1 cellular context compared by ENCODE assay signal in genomic region chr17:43832168-43832975, GRCh38.
A peak's percentile ranks its signal among the peaks of the same experiment; 100 is the strongest.
TF ChIP-seq lines count a peak whose summit lies in the region.

No MANE protein-coding gene starts in this region.

TF ChIP-seq in K562, 482 proteins besides CTCF, POLR2A, EP300 and RAD21 (continued from another document):
- TF ChIP-seq, protein P1, sequence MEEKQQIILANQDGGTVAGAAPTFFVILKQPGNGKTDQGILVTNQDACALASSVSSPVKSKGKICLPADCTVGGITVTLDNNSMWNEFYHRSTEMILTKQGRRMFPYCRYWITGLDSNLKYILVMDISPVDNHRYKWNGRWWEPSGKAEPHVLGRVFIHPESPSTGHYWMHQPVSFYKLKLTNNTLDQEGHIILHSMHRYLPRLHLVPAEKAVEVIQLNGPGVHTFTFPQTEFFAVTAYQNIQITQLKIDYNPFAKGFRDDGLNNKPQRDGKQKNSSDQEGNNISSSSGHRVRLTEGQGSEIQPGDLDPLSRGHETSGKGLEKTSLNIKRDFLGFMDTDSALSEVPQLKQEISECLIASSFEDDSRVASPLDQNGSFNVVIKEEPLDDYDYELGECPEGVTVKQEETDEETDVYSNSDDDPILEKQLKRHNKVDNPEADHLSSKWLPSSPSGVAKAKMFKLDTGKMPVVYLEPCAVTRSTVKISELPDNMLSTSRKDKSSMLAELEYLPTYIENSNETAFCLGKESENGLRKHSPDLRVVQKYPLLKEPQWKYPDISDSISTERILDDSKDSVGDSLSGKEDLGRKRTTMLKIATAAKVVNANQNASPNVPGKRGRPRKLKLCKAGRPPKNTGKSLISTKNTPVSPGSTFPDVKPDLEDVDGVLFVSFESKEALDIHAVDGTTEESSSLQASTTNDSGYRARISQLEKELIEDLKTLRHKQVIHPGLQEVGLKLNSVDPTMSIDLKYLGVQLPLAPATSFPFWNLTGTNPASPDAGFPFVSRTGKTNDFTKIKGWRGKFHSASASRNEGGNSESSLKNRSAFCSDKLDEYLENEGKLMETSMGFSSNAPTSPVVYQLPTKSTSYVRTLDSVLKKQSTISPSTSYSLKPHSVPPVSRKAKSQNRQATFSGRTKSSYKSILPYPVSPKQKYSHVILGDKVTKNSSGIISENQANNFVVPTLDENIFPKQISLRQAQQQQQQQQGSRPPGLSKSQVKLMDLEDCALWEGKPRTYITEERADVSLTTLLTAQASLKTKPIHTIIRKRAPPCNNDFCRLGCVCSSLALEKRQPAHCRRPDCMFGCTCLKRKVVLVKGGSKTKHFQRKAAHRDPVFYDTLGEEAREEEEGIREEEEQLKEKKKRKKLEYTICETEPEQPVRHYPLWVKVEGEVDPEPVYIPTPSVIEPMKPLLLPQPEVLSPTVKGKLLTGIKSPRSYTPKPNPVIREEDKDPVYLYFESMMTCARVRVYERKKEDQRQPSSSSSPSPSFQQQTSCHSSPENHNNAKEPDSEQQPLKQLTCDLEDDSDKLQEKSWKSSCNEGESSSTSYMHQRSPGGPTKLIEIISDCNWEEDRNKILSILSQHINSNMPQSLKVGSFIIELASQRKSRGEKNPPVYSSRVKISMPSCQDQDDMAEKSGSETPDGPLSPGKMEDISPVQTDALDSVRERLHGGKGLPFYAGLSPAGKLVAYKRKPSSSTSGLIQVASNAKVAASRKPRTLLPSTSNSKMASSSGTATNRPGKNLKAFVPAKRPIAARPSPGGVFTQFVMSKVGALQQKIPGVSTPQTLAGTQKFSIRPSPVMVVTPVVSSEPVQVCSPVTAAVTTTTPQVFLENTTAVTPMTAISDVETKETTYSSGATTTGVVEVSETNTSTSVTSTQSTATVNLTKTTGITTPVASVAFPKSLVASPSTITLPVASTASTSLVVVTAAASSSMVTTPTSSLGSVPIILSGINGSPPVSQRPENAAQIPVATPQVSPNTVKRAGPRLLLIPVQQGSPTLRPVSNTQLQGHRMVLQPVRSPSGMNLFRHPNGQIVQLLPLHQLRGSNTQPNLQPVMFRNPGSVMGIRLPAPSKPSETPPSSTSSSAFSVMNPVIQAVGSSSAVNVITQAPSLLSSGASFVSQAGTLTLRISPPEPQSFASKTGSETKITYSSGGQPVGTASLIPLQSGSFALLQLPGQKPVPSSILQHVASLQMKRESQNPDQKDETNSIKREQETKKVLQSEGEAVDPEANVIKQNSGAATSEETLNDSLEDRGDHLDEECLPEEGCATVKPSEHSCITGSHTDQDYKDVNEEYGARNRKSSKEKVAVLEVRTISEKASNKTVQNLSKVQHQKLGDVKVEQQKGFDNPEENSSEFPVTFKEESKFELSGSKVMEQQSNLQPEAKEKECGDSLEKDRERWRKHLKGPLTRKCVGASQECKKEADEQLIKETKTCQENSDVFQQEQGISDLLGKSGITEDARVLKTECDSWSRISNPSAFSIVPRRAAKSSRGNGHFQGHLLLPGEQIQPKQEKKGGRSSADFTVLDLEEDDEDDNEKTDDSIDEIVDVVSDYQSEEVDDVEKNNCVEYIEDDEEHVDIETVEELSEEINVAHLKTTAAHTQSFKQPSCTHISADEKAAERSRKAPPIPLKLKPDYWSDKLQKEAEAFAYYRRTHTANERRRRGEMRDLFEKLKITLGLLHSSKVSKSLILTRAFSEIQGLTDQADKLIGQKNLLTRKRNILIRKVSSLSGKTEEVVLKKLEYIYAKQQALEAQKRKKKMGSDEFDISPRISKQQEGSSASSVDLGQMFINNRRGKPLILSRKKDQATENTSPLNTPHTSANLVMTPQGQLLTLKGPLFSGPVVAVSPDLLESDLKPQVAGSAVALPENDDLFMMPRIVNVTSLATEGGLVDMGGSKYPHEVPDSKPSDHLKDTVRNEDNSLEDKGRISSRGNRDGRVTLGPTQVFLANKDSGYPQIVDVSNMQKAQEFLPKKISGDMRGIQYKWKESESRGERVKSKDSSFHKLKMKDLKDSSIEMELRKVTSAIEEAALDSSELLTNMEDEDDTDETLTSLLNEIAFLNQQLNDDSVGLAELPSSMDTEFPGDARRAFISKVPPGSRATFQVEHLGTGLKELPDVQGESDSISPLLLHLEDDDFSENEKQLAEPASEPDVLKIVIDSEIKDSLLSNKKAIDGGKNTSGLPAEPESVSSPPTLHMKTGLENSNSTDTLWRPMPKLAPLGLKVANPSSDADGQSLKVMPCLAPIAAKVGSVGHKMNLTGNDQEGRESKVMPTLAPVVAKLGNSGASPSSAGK (IDR thresholded peaks at IDR 0.05), result peak; percentile 48; the same call in 1 of the 2 replicates
- TF ChIP-seq IRF1 (CRISPR knock-in tag; IDR thresholded peaks at IDR 0.05; ENCODE audit: borderline replicate concordance), result no peak
- no peak for TF ChIP-seq YBX1 (IDR thresholded peaks at IDR 0.05)
TF ChIP-seq in K562: peak in this region for 13.
